In the genomic region with DNA sequence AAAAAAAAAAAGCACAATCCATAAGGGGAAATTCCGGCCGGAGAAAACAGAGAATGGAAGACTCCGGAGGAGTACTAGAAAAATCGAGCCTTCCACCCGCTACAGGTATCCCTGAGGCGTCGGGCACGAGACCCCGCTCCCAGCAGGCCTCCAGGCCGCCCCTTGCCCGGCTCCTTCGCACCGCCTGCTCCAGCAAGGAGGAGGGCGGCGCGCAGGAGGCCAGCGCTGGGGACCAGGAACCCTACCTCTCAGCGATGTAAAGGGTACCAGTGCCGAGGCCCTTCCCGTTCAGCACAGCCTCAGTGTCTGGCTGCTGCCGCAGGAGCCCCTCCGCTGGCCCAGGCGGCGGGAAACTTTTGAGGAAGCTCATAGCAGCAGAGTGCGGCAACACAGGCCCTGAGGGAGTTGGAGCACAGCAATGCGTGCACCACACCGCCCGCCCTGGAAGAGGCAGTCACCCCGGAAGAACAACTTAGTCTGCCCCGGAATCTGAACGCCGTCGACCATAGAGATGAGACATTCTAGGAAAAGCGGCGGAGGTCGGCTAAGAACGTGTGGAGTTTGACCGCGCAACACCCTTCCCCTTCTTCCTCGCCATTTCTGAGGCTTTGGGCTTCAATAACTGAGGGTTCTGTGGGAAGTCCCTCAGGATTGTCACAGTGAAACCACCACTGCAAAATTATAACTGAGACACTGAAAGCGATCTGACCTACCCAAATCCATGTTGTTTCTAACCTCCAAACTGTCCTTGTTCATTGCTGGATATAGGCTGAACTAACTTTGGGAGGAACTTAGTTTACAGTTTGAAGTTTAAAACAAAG, we compare ENCODE assay signal across 8 cellular contexts. TPM values are rescaled to one million over a fixed set of nuclear protein-coding genes. Genes with fewer than 3 reads are reported as not detected.
DNase-seq lines count a peak whose midpoint lies in the region; ATAC-seq, FAIRE-seq and TF ChIP-seq lines count a peak whose summit lies in the region.

A gene with protein sequence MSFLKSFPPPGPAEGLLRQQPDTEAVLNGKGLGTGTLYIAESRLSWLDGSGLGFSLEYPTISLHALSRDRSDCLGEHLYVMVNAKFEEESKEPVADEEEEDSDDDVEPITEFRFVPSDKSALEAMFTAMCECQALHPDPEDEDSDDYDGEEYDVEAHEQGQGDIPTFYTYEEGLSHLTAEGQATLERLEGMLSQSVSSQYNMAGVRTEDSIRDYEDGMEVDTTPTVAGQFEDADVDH (minus strand): TSS at position 450 of the 821 bp plus-strand sequence. CDS start 80 bp downstream, at position 370.

- H3K4me3 ChIP-seq in kidney (ENCODE audit: low read length in 2 of 2): peak within 1 kb of the TSS; percentile 85 to 97

- no peaks in the 10 kb centered on the region for H3K9me3 ChIP-seq in kidney (ENCODE audit: control insufficient read depth in 1 of 2, low read length in 2 of 2)

- peaks cover 4 to 9% of the 10 kb centered on the region in 2 donors for H3K4me1 ChIP-seq in kidney (ENCODE audit: control insufficient read depth in 1 of 2, insufficient read depth in 1 of 2, low read depth in 1 of 2, low read length in 2 of 2)

- ATAC-seq in HG03280 (IDR thresholded peaks at IDR 0.05; ENCODE audit: unreplicated experiment): peak; percentile 97

- in situ Hi-C loops in GM18951 (cut with MboI; ENCODE audit: low sequenced_read_pairs, unreplicated experiment): no loop called here

- DNase-seq in AG08396 (ENCODE audit: low spot score) (peak; percentile 81), NCI-H345 treated with DMSO at 0.1 percent for 48 hours (lab: John Stamatoyannopoulos, UW; ENCODE audit: unreplicated experiment) (peak; percentile 75), cerebellar nuclear complex (lab: John Stamatoyannopoulos, UW) (peak; percentile 55 to 56), kidney (peak; percentile 93)
- DNase-seq in activated CD4-positive, CD25-positive, alpha-beta regulatory T cell treated with anti-CD3 and anti-CD28 coated beads, Interleukin-2, amount 50 U/mL, for 72 hours: peak; percentile 79
- DNase-seq in stimulated activated CD4-positive, alpha-beta T cell treated with anti-CD3 and anti-CD28 coated beads, Interleukin-15, amount 100 ng/mL, for 24 hours: peak; percentile 87

- H3K9ac ChIP-seq in kidney (ENCODE audit: low read length in 2 of 2): peak within 1 kb of the TSS; percentile 67 to 94

- no peak for TF ChIP-seq CTCF in kidney (IDR thresholded peaks at IDR 0.05; ENCODE audit: borderline replicate concordance, extremely low read depth, insufficient read depth)

- intact Hi-C loops in kidney (cut with DNase I): no loop called here

- peak; percentile 92 for TF ChIP-seq POLR2A in GM18951 (IDR thresholded peaks at IDR 0.05; ENCODE audit: extremely low read depth, insufficient read depth, insufficient read length)

- peak within 1 kb of the TSS; percentile 64 to 85 for H3K27ac ChIP-seq in kidney (ENCODE audit: low read depth in 2 of 2, low read length in 2 of 2)

- no peaks in the 10 kb centered on the region for H3K36me3 ChIP-seq in kidney (ENCODE audit: control insufficient read depth in 1 of 2, insufficient read depth in 2 of 2, low read length in 2 of 2)

- no peak for FAIRE-seq in kidney (lab: Jason Lieb, UNC)

RNA-seq across cellular contexts. Expression of the gene that starts here (rescaled TPM):
- 79.3 TPM for total RNA-seq in kidney
- polyA plus RNA-seq in kidney (ENCODE audit: insufficient read depth, low read depth, low replicate concordance): 74.4 TPM

Comparison
In these comparisons a context has a peak if more than half of its experiments do, and no peak if none do; other contexts are left out.
1. Peak in every context shown above with its lines: DNase-seq, ATAC-seq, H3K4me3 ChIP-seq and H3K27ac ChIP-seq.